Comparison of ENCODE assay signal across 8 cellular contexts in genomic region chr2:12719400-12720104, GRCh38. TPM values are rescaled to one million over a fixed set of nuclear protein-coding genes. Genes with fewer than 3 reads are reported as not detected.
A peak's percentile ranks its signal among the peaks of the same experiment; 100 is the strongest.
DNase-seq lines count a peak whose midpoint lies in the region; ATAC-seq lines count a peak whose summit lies in the region.

No MANE protein-coding gene starts in this region.

- CTCF ChIA-PET in activated CD8-positive, alpha-beta T cell treated with anti-CD3 and anti-CD28 coated beads, Interleukin-2, amount 10 ng/mL, durations not matched to agents 7 days and 5 days (lab: Charles Lee): interaction anchor here (1.1 to 4.9 kb wide), 5 partner anchors 10 to 287 kb away, joined by 3 to 46 read pairs (median 7); no protein-coding TSS in a partner anchor

- H3K27me3 Mint-ChIP-seq in activated CD8-positive, alpha-beta T cell treated with anti-CD3 and anti-CD28 coated beads, Interleukin-2, amount 10 ng/mL, durations not matched to agents 7 days and 5 days (ENCODE audit: low read depth): peaks cover 4% of the 10 kb centered on the region
- H3K27me3 Mint-ChIP-seq in stimulated activated naive CD8-positive, alpha-beta T cell treated with anti-CD3 and anti-CD28 coated beads, Interleukin-15, amount 100 ng/mL, for 72 hours: peaks cover 16% of the 10 kb centered on the region

- H3K4me1 Mint-ChIP-seq in activated CD8-positive, alpha-beta T cell treated with anti-CD3 and anti-CD28 coated beads, Interleukin-2, amount 10 ng/mL, durations not matched to agents 7 days and 5 days (ENCODE audit: low read depth): peaks cover 72% of the 10 kb centered on the region
- peaks cover 56% of the 10 kb centered on the region for H3K4me1 Mint-ChIP-seq in stimulated activated naive CD8-positive, alpha-beta T cell treated with anti-CD3 and anti-CD28 coated beads, Interleukin-15, amount 100 ng/mL, for 72 hours

- H3K36me3 Mint-ChIP-seq in activated CD8-positive, alpha-beta T cell treated with anti-CD3 and anti-CD28 coated beads, Interleukin-2, amount 10 ng/mL, durations not matched to agents 7 days and 5 days (ENCODE audit: low read depth): peaks cover 65% of the 10 kb centered on the region

- no peaks in the 10 kb centered on the region for H3K9me3 ChIP-seq in iPS-18c (ENCODE audit: control insufficient read depth, insufficient read depth, low read length)

- ATAC-seq in activated CD8-positive, alpha-beta T cell treated with anti-CD3 and anti-CD28 coated beads, Interleukin-2, amount 10 ng/mL, durations not matched to agents 7 days and 5 days: no peak
- ATAC-seq in stimulated activated naive CD8-positive, alpha-beta T cell treated with anti-CD3 and anti-CD28 coated beads, Interleukin-15, amount 100 ng/mL, for 72 hours: no peak
- ATAC-seq in HG02623 (IDR thresholded peaks at IDR 0.05; ENCODE audit: unreplicated experiment): no peak

- peak overlapping the region; percentile 78 for H3K4me3 ChIP-seq in iPS-18c (ENCODE audit: insufficient read depth, low read depth, low read length)

- H3K9me3 Mint-ChIP-seq in activated CD8-positive, alpha-beta T cell treated with anti-CD3 and anti-CD28 coated beads, Interleukin-2, amount 10 ng/mL, durations not matched to agents 7 days and 5 days (ENCODE audit: insufficient read depth): no peaks in the 10 kb centered on the region
- H3K9me3 Mint-ChIP-seq in stimulated activated naive CD8-positive, alpha-beta T cell treated with anti-CD3 and anti-CD28 coated beads, Interleukin-15, amount 100 ng/mL, for 72 hours: no peaks in the 10 kb centered on the region

- H3K4me3 Mint-ChIP-seq in activated CD8-positive, alpha-beta T cell treated with anti-CD3 and anti-CD28 coated beads, Interleukin-2, amount 10 ng/mL, durations not matched to agents 7 days and 5 days: peak overlapping the region; percentile 99
- peak overlapping the region; percentile 92 to 100 for H3K4me3 Mint-ChIP-seq in stimulated activated naive CD8-positive, alpha-beta T cell treated with anti-CD3 and anti-CD28 coated beads, Interleukin-15, amount 100 ng/mL, for 72 hours

- POLR2A ChIA-PET in activated CD8-positive, alpha-beta T cell treated with anti-CD3 and anti-CD28 coated beads, Interleukin-2, amount 10 ng/mL, durations not matched to agents 7 days and 5 days (lab: Charles Lee): no interaction called here

- DNase-seq in NCI-H748 (lab: John Stamatoyannopoulos, UW; ENCODE audit: unreplicated experiment) (peak; percentile 15), NCI-H748 treated with DMSO at 0.1 percent for 48 hours (lab: John Stamatoyannopoulos, UW) (no peak), NCI-H526 (lab: John Stamatoyannopoulos, UW) (no peak), NCI-H2227 (lab: John Stamatoyannopoulos, UW; ENCODE audit: unreplicated experiment) (no peak)
- DNase-seq in activated CD8-positive, alpha-beta T cell treated with anti-CD3 and anti-CD28 coated beads, Interleukin-2, amount 10 ng/mL, durations not matched to agents 7 days and 5 days: no peak
- DNase-seq in stimulated activated naive CD8-positive, alpha-beta T cell treated with anti-CD3 and anti-CD28 coated beads, Interleukin-15, amount 100 ng/mL, for 72 hours: no peak

- H3K27ac Mint-ChIP-seq in activated CD8-positive, alpha-beta T cell treated with anti-CD3 and anti-CD28 coated beads, Interleukin-2, amount 10 ng/mL, durations not matched to agents 7 days and 5 days: peak overlapping the region; percentile 77
- H3K27ac Mint-ChIP-seq in stimulated activated naive CD8-positive, alpha-beta T cell treated with anti-CD3 and anti-CD28 coated beads, Interleukin-15, amount 100 ng/mL, for 72 hours: no peak overlapping the region

RNA-seq across cellular contexts. Expression of gene TRIB2, which starts 2.8 kb away (rescaled TPM):
- total RNA-seq in activated CD8-positive, alpha-beta T cell treated with anti-CD3 and anti-CD28 coated beads, Interleukin-2, amount 10 ng/mL, durations not matched to agents 7 days and 5 days: 10 to 100 TPM; 52.7 to 57.7 TPM
